In genomic region chr1:12644829-12645228, GRCh38 we compare ENCODE assay signal across 34 cellular contexts. TPM values are rescaled to one million over a fixed set of nuclear protein-coding genes. Genes with fewer than 3 reads are reported as not detected.
"Had no signal": no experiment of that assay in that cellular context is flagged by ENCODE, and none has a peak within 500 bp of the region (broad histone marks: within the 10 kb centered on the region; RNA-seq: fewer than 3 reads in every experiment).

No MANE protein-coding gene starts in this region.

- H3K27me3 ChIP-seq: colonic mucosa, esophagus squamous epithelium, gastrocnemius medialis, heart right ventricle, left lung had no signal

- ATAC-seq: effector memory CD8-positive, alpha-beta T cell; esophagus mucosa; gastrocnemius medialis; heart right ventricle; left cardiac atrium; left lung; left ventricle myocardium superior; lower lobe of right lung; mucosa of descending colon had no signal

- H3K27ac Mint-ChIP-seq: dendritic cell treated with granulocyte-macrophage colony-stimulating factor and Interleukin-4, amounts not matched to agents 40 ng/mL and 50 ng/mL, for 4 days; endodermal cell; mesothelial cell of epicardium; naive B cell had no signal

- H3K4me1 ChIP-seq: colonic mucosa, esophagus squamous epithelium, gastrocnemius medialis, left lung, lower lobe of right lung had no signal

- FAIRE-seq: endometrium, islet of Langerhans, keratinocyte had no signal

- H3K4me3 Mint-ChIP-seq: dendritic cell treated with granulocyte-macrophage colony-stimulating factor and Interleukin-4, amounts not matched to agents 40 ng/mL and 50 ng/mL, for 4 days; effector memory CD8-positive, alpha-beta T cell; endodermal cell; mesothelial cell of epicardium; naive B cell had no signal

- H3K9me3 ChIP-seq: colonic mucosa had no signal

- H3K27ac ChIP-seq: colonic mucosa, epithelial cell of prostate, esophagus squamous epithelium, gastrocnemius medialis, heart right ventricle, left lung, lower lobe of right lung had no signal

- H3K4me1 Mint-ChIP-seq: naive B cell had no signal

- DNase-seq: colonic mucosa; cortex of kidney; effector CD8-positive, alpha-beta T cell; effector memory CD8-positive, alpha-beta T cell; endodermal cell; erythroblast; esophagus squamous epithelium; foreskin fibroblast; foreskin melanocyte; gastrocnemius medialis; glutamatergic neuron; head of caudate nucleus; heart right ventricle; hippocampal formation; left cardiac atrium; left lung; left ventricle myocardium superior; lower lobe of right lung; mesenchymal stem cell; mucosa of descending colon; naive B cell had no signal

- H3K36me3 ChIP-seq: colonic mucosa, esophagus squamous epithelium, gastrocnemius medialis, heart right ventricle, left lung, lower lobe of right lung had no signal

- H3K4me3 ChIP-seq: colonic mucosa, esophagus squamous epithelium, gastrocnemius medialis, heart right ventricle, left lung, lower lobe of right lung, mucosa of descending colon had no signal

RNA-seq across cellular contexts. Expression of gene AADACL4, which starts 0.9 kb away (rescaled TPM):
- total RNA-seq: colonic mucosa, dermis microvascular lymphatic vessel endothelial cell, endodermal cell, esophagus mucosa, esophagus squamous epithelium, gastrocnemius medialis, glomerular endothelial cell, heart right ventricle, kidney epithelial cell, left cardiac atrium, left lung, left ventricle myocardium superior, lower lobe of right lung, lung microvascular endothelial cell, mesenteric fat pad, mucosa of descending colon, myocyte had no signal
- polyA plus RNA-seq: heart right ventricle, keratinocyte had no signal

RNA-seq across cellular contexts. Expression of gene DHRS3, which starts 26.8 kb away (rescaled TPM):
- total RNA-seq: myocyte had no signal
